ENCODE assay signal across 11 cellular contexts in the genomic region with DNA sequence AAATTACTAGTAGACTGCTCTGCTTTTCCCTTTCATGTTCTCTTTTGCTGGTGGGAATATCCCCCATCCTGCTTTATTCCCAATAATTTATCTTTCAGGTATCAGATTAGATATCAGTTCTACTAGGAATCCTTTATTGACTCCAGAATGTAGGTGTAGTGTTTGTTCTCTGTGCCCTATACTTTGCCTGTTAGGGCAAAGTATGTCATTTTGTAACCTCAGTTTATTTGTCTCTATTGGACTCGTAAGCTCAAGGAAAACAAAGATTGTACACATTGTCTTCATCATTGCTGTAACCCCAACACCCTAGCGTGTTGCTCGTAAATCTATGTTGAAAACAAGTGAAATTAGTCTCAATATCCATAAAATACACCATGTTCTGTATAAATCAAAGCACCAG.
"Had no signal": no experiment of that assay in that cellular context is flagged by ENCODE, and none has a peak within 500 bp of the region (broad histone marks: within the 10 kb centered on the region; RNA-seq: fewer than 3 reads in every experiment).

No MANE protein-coding gene starts in this region.

- H2AFZ ChIP-seq: GM23248, GM23338 had no signal

- H3K36me3 ChIP-seq: HAP-1 had no signal

- FAIRE-seq: H1, H54 had no signal

- H3K27ac ChIP-seq: GM23248 had no signal

- H3K4me2 ChIP-seq: GM23338 had no signal

- DNase-seq: GM23248, GOT3, H7, H9, HCEC 1CT, HFFc6 had no signal

- H3K4me3 ChIP-seq: GM23248, GM23338, HAP-1 had no signal

- H3K9ac ChIP-seq: GM23248 had no signal

- ATAC-seq: GM23338, HCT116 had no signal

- H3K9me3 ChIP-seq: HAP-1 had no signal

- H3K4me1 ChIP-seq: HAP-1 had no signal
